In the genomic region with DNA sequence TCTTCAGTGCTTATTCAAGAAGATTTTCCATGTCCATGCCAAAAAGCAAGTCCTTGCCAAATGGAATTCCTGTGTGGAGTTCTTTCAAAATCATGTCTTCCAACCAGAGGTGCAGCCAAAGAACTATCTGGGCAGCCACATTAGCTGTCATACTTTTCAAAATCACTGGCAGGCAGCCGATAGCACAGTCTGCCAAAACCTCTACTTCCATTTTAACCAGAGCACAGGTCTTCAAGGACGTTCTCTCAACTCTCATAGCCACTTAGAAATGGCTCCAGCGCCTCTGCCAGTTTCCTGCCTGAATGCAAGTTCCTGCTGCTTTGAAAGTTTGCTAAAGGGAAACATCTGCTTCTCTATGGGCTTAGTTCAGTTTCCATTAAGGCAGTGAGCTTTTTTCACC, we compare ENCODE assay signal across 12 cellular contexts.
DNase-seq lines count a peak whose midpoint lies in the region; ATAC-seq and TF ChIP-seq lines count a peak whose summit lies in the region.
"Had no signal": no experiment of that assay in that cellular context is flagged by ENCODE, and none has a peak within 500 bp of the region (broad histone marks: within the 10 kb centered on the region; RNA-seq: fewer than 3 reads in every experiment).

No MANE protein-coding gene starts in this region.

- H3K36me3 ChIP-seq in testis (ENCODE audit: low read depth, missing control alignments) = no peaks in the 10 kb centered on the region

- H3K27ac ChIP-seq in testis (no peak overlapping the region), RWPE1 (no peak overlapping the region; the same call in 1 of the 2 replicates)

- peak; percentile 3 for DNase-seq in LNCaP clone FGC (ENCODE audit: low read depth)
- DNase-seq in cerebellar cortex (ENCODE audit: low spot score) = peak; percentile 14
- DNase-seq in iris pigment epithelial cell (ENCODE audit: low read depth) = peak; percentile 2
- peak; percentile 75 for DNase-seq in testis
- no peak for DNase-seq in RWPE1 (ENCODE audit: low spot score)
- DNase-seq in DMS79 (lab: John Stamatoyannopoulos, UW) = no peak
- DNase-seq in activated T-cell treated with anti-CD3 and anti-CD28 coated beads, Interleukin-2, amount 50 U/mL, for 4 hours = no peak
- DNase-seq: activated CD4-positive, alpha-beta T cell treated with anti-CD3 and anti-CD28 coated beads, Interleukin-2, amount 50 U/mL, for 1 hour; Karpas-422 had no signal

- 27 to 35% methylated on average over 3 of the region's 3 CpGs for WGBS in testis, 2 donors

- H3K27me3 ChIP-seq in testis = no peaks in the 10 kb centered on the region

- TF ChIP-seq CTCF in LNCaP clone FGC (IDR thresholded peaks at IDR 0.05; ENCODE audit: control insufficient read depth, extremely low read depth, insufficient read depth) (no peak), testis (IDR thresholded peaks at IDR 0.05) (no peak), RWPE1 (conservative IDR thresholded peaks at IDR 0.05; ENCODE audit: low read depth) (no peak)

- no peaks in the 10 kb centered on the region for H3K36me3 Mint-ChIP-seq in activated T-cell treated with anti-CD3 and anti-CD28 coated beads, Interleukin-2, amount 50 U/mL, for 4 hours (ENCODE audit: insufficient read depth)

- intact Hi-C loops in testis (cut with DNase I; ENCODE audit: low total_unique reads) = no loop called here

- no peaks in the 10 kb centered on the region for H3K27me3 Mint-ChIP-seq in activated T-cell treated with anti-CD3 and anti-CD28 coated beads, Interleukin-2, amount 50 U/mL, for 4 hours (ENCODE audit: low read depth)
- H3K27me3 Mint-ChIP-seq: central memory CD8-positive, alpha-beta T cell; stimulated activated naive CD8-positive, alpha-beta T cell treated with anti-CD3 and anti-CD28 coated beads, Interleukin-15, Interleukin-2, amounts not matched to agents 100 ng/mL and 50 ng/mL, for 24 hours had no signal

- no peaks in the 10 kb centered on the region for H3K4me1 ChIP-seq in testis

- no peaks in the 10 kb centered on the region for H3K9me3 ChIP-seq in testis

- no peak overlapping the region for H3K4me3 Mint-ChIP-seq in activated T-cell treated with anti-CD3 and anti-CD28 coated beads, Interleukin-2, amount 50 U/mL, for 4 hours
- H3K4me3 Mint-ChIP-seq: central memory CD8-positive, alpha-beta T cell; stimulated activated naive CD8-positive, alpha-beta T cell treated with anti-CD3 and anti-CD28 coated beads, Interleukin-15, Interleukin-2, amounts not matched to agents 100 ng/mL and 50 ng/mL, for 24 hours had no signal

- ATAC-seq in GM21447 (IDR thresholded peaks at IDR 0.05; ENCODE audit: unreplicated experiment) = no peak
- ATAC-seq in activated T-cell treated with anti-CD3 and anti-CD28 coated beads, Interleukin-2, amount 50 U/mL, for 4 hours = no peak

- no peaks in the 10 kb centered on the region for H3K4me1 Mint-ChIP-seq in activated T-cell treated with anti-CD3 and anti-CD28 coated beads, Interleukin-2, amount 50 U/mL, for 4 hours (ENCODE audit: low read depth)
- H3K4me1 Mint-ChIP-seq: central memory CD8-positive, alpha-beta T cell had no signal

- no peak overlapping the region for H3K4me3 ChIP-seq in LNCaP clone FGC (ENCODE audit: low read depth, low read length)
- no peak overlapping the region for H3K4me3 ChIP-seq in testis

- no peak for TF ChIP-seq POLR2A in testis (IDR thresholded peaks at IDR 0.05)

- CTCF ChIA-PET in RWPE1 (lab: Yijun Ruan, JAX) = interaction anchor here (0.7 kb wide), 1 partner anchor 9 kb away, joined by 4 read pairs; no protein-coding TSS in a partner anchor

- H3K9me3 Mint-ChIP-seq in activated T-cell treated with anti-CD3 and anti-CD28 coated beads, Interleukin-2, amount 50 U/mL, for 4 hours = peaks cover 7% of the 10 kb centered on the region

- POLR2A ChIA-PET in RWPE1 (lab: Yijun Ruan, JAX; ENCODE audit: low non-redundant PET) = no interaction called here

Comparison
In these comparisons a context has a peak if more than half of its experiments do, and no peak if none do; other contexts are left out.
1. DNase-seq: peak in LNCaP clone FGC (single experiment), cerebellar cortex (single experiment), iris pigment epithelial cell (single experiment) and testis (single experiment); none in RWPE1 (single experiment), DMS79 (single experiment) and activated T-cell treated with anti-CD3 and anti-CD28 coated beads, Interleukin-2, amount 50 U/mL, for 4 hours (single experiment).